19 cellular contexts compared by ENCODE assay signal in the genomic region with DNA sequence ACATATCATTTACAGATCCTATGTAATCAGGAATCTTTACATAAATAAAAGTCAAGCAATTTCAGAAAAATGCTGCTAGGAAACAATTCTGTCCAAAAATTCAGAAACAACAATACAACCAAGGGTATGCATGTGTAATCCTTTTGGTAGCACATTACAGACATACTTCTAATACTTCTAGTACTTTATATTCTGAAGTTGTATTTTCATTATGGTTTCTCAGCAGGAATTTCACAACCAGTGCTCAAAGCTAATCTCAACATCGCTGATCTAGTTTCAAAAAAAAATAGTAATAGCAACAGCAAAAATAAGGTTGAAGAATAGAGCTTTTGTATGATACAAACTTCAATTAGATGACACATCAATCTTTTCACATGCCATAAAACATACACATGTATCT.
"Had no signal": no experiment of that assay in that cellular context is flagged by ENCODE, and none has a peak within 500 bp of the region (broad histone marks: within the 10 kb centered on the region; RNA-seq: fewer than 3 reads in every experiment).

No MANE protein-coding gene starts in this region.

- H3K27me3 ChIP-seq: cardiac muscle cell, sigmoid colon, testis, upper lobe of right lung had no signal

- H3K4me3 Mint-ChIP-seq: activated naive CD4-positive, alpha-beta T cell treated with anti-CD3 and anti-CD28 coated beads, Interleukin-2, amount 50 U/mL, for 24 hours; natural killer cell treated with Interleukin-12 subunit alpha and Interleukin-12 subunit beta and Interleukin-15 and Interleukin-18, amount 100 ng/mL, for 72 hours; stimulated activated naive CD8-positive, alpha-beta T cell treated with anti-CD3 and anti-CD28 coated beads, Interleukin-15, Interleukin-2, amounts not matched to agents 100 ng/mL and 50 ng/mL, for 24 hours had no signal

- H3K36me3 ChIP-seq: cardiac muscle cell, sigmoid colon, upper lobe of right lung had no signal

- ATAC-seq: left lobe of liver; mucosa of descending colon; natural killer cell treated with Interleukin-12 subunit alpha and Interleukin-12 subunit beta and Interleukin-15 and Interleukin-18, amount 100 ng/mL, for 72 hours; psoas muscle; upper lobe of right lung had no signal

- H3K4me1 ChIP-seq: psoas muscle, sigmoid colon, testis, upper lobe of right lung had no signal

- H3K27me3 Mint-ChIP-seq: activated naive CD4-positive, alpha-beta T cell treated with anti-CD3 and anti-CD28 coated beads, Interleukin-2, amount 50 U/mL, for 24 hours; natural killer cell treated with Interleukin-12 subunit alpha and Interleukin-12 subunit beta and Interleukin-15 and Interleukin-18, amount 100 ng/mL, for 72 hours; stimulated activated naive CD8-positive, alpha-beta T cell treated with anti-CD3 and anti-CD28 coated beads, Interleukin-15, Interleukin-2, amounts not matched to agents 100 ng/mL and 50 ng/mL, for 24 hours had no signal

- H3K27ac ChIP-seq: cardiac muscle cell, coronary artery, psoas muscle, sigmoid colon, testis, upper lobe of right lung had no signal

- H3K4me3 ChIP-seq: cardiac muscle cell, coronary artery, mucosa of descending colon, psoas muscle, sigmoid colon, testis, upper lobe of right lung had no signal

- H3K4me2 ChIP-seq: SK-N-SH had no signal

- H3K27ac Mint-ChIP-seq: activated naive CD4-positive, alpha-beta T cell treated with anti-CD3 and anti-CD28 coated beads, Interleukin-2, amount 50 U/mL, for 24 hours; natural killer cell treated with Interleukin-12 subunit alpha and Interleukin-12 subunit beta and Interleukin-15 and Interleukin-18, amount 100 ng/mL, for 72 hours; stimulated activated naive CD8-positive, alpha-beta T cell treated with anti-CD3 and anti-CD28 coated beads, Interleukin-15, Interleukin-2, amounts not matched to agents 100 ng/mL and 50 ng/mL, for 24 hours had no signal

- H3K4me1 Mint-ChIP-seq: activated naive CD4-positive, alpha-beta T cell treated with anti-CD3 and anti-CD28 coated beads, Interleukin-2, amount 50 U/mL, for 24 hours had no signal

- H3K9ac ChIP-seq: SK-N-SH had no signal

- H3K9me3 ChIP-seq: mucosa of descending colon, psoas muscle, sigmoid colon, SK-N-SH, testis, upper lobe of right lung had no signal

- H3K36me3 Mint-ChIP-seq: activated naive CD4-positive, alpha-beta T cell treated with anti-CD3 and anti-CD28 coated beads, Interleukin-2, amount 50 U/mL, for 24 hours had no signal

- DNase-seq: activated CD4-positive, alpha-beta T cell treated with anti-CD3 and anti-CD28 coated beads for 48 hours; amygdala; effector CD8-positive, alpha-beta T cell; glutamatergic neuron; mucosa of descending colon; occipital lobe; psoas muscle; sigmoid colon; SK-N-SH; stimulated activated CD4-positive, alpha-beta T cell treated with anti-CD3 and anti-CD28 coated beads, Interleukin-4, amount 100 ng/mL, for 1 hour; stimulated activated CD8-positive, alpha-beta memory T cell treated with anti-CD3 and anti-CD28 coated beads, Interleukin-4, amount 100 ng/mL, for 48 hours; testis; upper lobe of right lung had no signal

- H3K9me3 Mint-ChIP-seq: natural killer cell treated with Interleukin-12 subunit alpha and Interleukin-12 subunit beta and Interleukin-15 and Interleukin-18, amount 100 ng/mL, for 72 hours had no signal

- H3K9me2 ChIP-seq: SK-N-SH had no signal
